Comparison of ENCODE assay signal across 8 cellular contexts in genomic region chr11:105034494-105035261, GRCh38. TPM values are rescaled to one million over a fixed set of nuclear protein-coding genes. Genes with fewer than 3 reads are reported as not detected.
DNase-seq lines count a peak whose midpoint lies in the region; ATAC-seq and TF ChIP-seq lines count a peak whose summit lies in the region.
"Not testable (repeated sequence)": the region's sequence is repeated elsewhere in the genome, so short reads cannot be mapped to it uniquely, and the experiment has no call there.

Gene CASP1 (minus strand): TSS chr11:105035144. CDS start chr11:105035113, 31 bp downstream.

- H3K4me3 Mint-ChIP-seq in stimulated activated naive CD8-positive, alpha-beta T cell treated with anti-CD3 and anti-CD28 coated beads, Interleukin-15, Interleukin-2, amounts not matched to agents 100 ng/mL and 50 ng/mL, for 24 hours = peak within 1 kb of the TSS; percentile 94

- peak within 1 kb of the TSS; percentile 61 for H3K4me2 ChIP-seq in PC-9

- H3K4me1 ChIP-seq in PC-9 (replicated peaks; ENCODE audit: insufficient read depth) = not testable (repeated sequence)
- H3K4me1 ChIP-seq in mucosa of descending colon (ENCODE audit: low read depth) = peaks cover 11% of the 10 kb centered on the region

- peak; percentile 97 for ATAC-seq in GM21367 (IDR thresholded peaks at IDR 0.05; ENCODE audit: unreplicated experiment)
- peak; percentile 90 for ATAC-seq in HG03159 (IDR thresholded peaks at IDR 0.05; ENCODE audit: unreplicated experiment)
- peak; percentile 96 for ATAC-seq in esophagus mucosa
- ATAC-seq in mucosa of descending colon = peak; percentile 92

- not testable (repeated sequence) for H4K20me1 ChIP-seq in PC-9 (ENCODE audit: insufficient read depth)

- not testable (repeated sequence) for H3K27me3 ChIP-seq in PC-9 (ENCODE audit: insufficient read depth, low read depth)

- peak within 1 kb of the TSS; percentile 97 for H3K27ac Mint-ChIP-seq in stimulated activated naive CD8-positive, alpha-beta T cell treated with anti-CD3 and anti-CD28 coated beads, Interleukin-15, Interleukin-2, amounts not matched to agents 100 ng/mL and 50 ng/mL, for 24 hours

- not testable (repeated sequence) for H3F3A ChIP-seq in PC-9 (ENCODE audit: insufficient read depth, low read depth)

- CTCF ChIA-PET in PC-9 (lab: Charles Lee) = not testable (repeated sequence)

- not testable (repeated sequence) for H3K36me3 ChIP-seq in PC-9 (ENCODE audit: low read depth); mucosa of descending colon (ENCODE audit: low read depth)

- not testable (repeated sequence) for H3K9me3 Mint-ChIP-seq in stimulated activated naive CD8-positive, alpha-beta T cell treated with anti-CD3 and anti-CD28 coated beads, Interleukin-15, Interleukin-2, amounts not matched to agents 100 ng/mL and 50 ng/mL, for 24 hours

- not testable (repeated sequence) for H3K79me2 ChIP-seq in PC-9 (ENCODE audit: low read depth)

- intact Hi-C loops in PC-9 (cut with micrococcal nuclease; ENCODE audit: unreplicated experiment); mucosa of descending colon (cut with DNase I, micrococcal nuclease): not testable (repeated sequence)

- H3K4me3 ChIP-seq in PC-9 = peak within 1 kb of the TSS; percentile 0; the same call in 1 of the 2 replicates
- H3K4me3 ChIP-seq in mucosa of descending colon = not testable (repeated sequence)

- not testable (repeated sequence) for BruUV-seq in PC-9 (replicated peaks; lab: Mats Ljungman, UMichigan)

- H3K27ac ChIP-seq in PC-9 = not testable (repeated sequence)

- POLR2A ChIA-PET in PC-9 (lab: Charles Lee; ENCODE audit: unreplicated experiment) = not testable (repeated sequence)

- H3K36me3 Mint-ChIP-seq in stimulated activated naive CD8-positive, alpha-beta T cell treated with anti-CD3 and anti-CD28 coated beads, Interleukin-15, Interleukin-2, amounts not matched to agents 100 ng/mL and 50 ng/mL, for 24 hours (ENCODE audit: low read depth) = peaks cover 46% of the 10 kb centered on the region

- H3K27me3 Mint-ChIP-seq in stimulated activated naive CD8-positive, alpha-beta T cell treated with anti-CD3 and anti-CD28 coated beads, Interleukin-15, Interleukin-2, amounts not matched to agents 100 ng/mL and 50 ng/mL, for 24 hours = not testable (repeated sequence)

- peaks cover 45% of the 10 kb centered on the region for H3K4me1 Mint-ChIP-seq in stimulated activated naive CD8-positive, alpha-beta T cell treated with anti-CD3 and anti-CD28 coated beads, Interleukin-15, Interleukin-2, amounts not matched to agents 100 ng/mL and 50 ng/mL, for 24 hours (ENCODE audit: low read depth)

- not testable (repeated sequence) for TF ChIP-seq CTCF in PC-9 (conservative IDR thresholded peaks at IDR 0.05); mucosa of descending colon (IDR thresholded peaks at IDR 0.05)

- peak; percentile 71 for DNase-seq in EL
- peak in 1 of 2 experiments; percentile 12 for DNase-seq in PC-9
- DNase-seq in activated naive CD4-positive, alpha-beta T cell treated with Interleukin-2 at 50 U/mL for 16 hours = peak; percentile 25
- peak in 1 of 3 donors; percentile 76 for DNase-seq in mucosa of descending colon

- not testable (repeated sequence) for H3K9me2 ChIP-seq in PC-9 (ENCODE audit: insufficient read depth)

- not testable (repeated sequence) for H3K9me3 ChIP-seq in PC-9 (ENCODE audit: insufficient read depth, low read depth); mucosa of descending colon

- H2AFZ ChIP-seq in PC-9 = peak within 1 kb of the TSS; percentile 54; the same call in 1 of the 2 replicates

RNA-seq across cellular contexts. Expression of gene CASP1, which starts in this region (rescaled TPM):
- total RNA-seq in PC-9 (2021) (2.3 and 4.7 TPM in 2 replicates), esophagus mucosa (58.8 TPM), mucosa of descending colon (100 to 1,000 TPM in 1 of 3 donors, 10 to 100 TPM in 2; 50.6 to 152 (median 75.1) TPM)
